In the genomic region with DNA sequence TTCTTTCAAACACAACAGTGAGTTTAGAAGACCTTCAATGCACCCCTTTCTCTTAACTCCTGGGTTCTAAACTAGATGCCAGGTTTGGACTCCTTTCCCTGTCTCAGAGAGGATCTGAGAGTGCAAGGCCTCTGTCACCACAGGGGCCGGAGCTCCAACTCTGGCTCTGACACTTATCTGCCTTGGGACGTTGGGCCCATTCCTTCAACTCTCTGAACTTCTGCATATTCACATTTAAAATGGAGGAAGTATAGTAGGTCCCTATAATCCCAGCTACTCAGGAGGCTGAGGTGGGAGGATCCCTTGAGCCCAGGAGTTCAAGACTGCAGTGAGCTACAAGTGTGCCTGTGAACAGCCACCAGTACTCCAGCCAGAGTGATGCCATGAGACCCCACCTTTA, we compare ENCODE assay signal across 13 cellular contexts. TPM values are rescaled to one million over a fixed set of nuclear protein-coding genes. Genes with fewer than 3 reads are reported as not detected.
DNase-seq lines count a peak whose midpoint lies in the region; ATAC-seq, FAIRE-seq and TF ChIP-seq lines count a peak whose summit lies in the region.
"Had no signal": no experiment of that assay in that cellular context is flagged by ENCODE, and none has a peak within 500 bp of the region (broad histone marks: within the 10 kb centered on the region; RNA-seq: fewer than 3 reads in every experiment).

No MANE protein-coding gene starts in this region.

- H2AFZ ChIP-seq in KMS-11 (ENCODE audit: low read depth) (no peak overlapping the region), astrocyte (ENCODE audit: low read depth, low read length) (no peak overlapping the region), MM.1S (ENCODE audit: low read length) (no peak overlapping the region)

- no peak for FAIRE-seq in astrocyte (lab: Jason Lieb, UNC)
- FAIRE-seq: urothelium cell line had no signal

- H4K20me1 ChIP-seq in KMS-11 (ENCODE audit: insufficient read depth) (no peaks in the 10 kb centered on the region), astrocyte (ENCODE audit: insufficient read depth, low read length) (peaks cover 9% of the 10 kb centered on the region), MM.1S (ENCODE audit: insufficient read depth, low read length) (no peaks in the 10 kb centered on the region)
- H4K20me1 ChIP-seq: BLaER1 had no signal

- H3K27ac ChIP-seq in KMS-11 (no peak overlapping the region; the same call in 1 of the 2 replicates), astrocyte (ENCODE audit: low read depth, low read length) (peak overlapping the region; percentile 70), mucosa of rectum (ENCODE audit: low read depth in 2 of 2, low read length in 2 of 2) (peak overlapping the region; percentile 12 to 74), stomach smooth muscle (ENCODE audit: low read length) (peak overlapping the region; percentile 67), MM.1S (ENCODE audit: low read length) (no peak overlapping the region)
- H3K27ac ChIP-seq: BLaER1 had no signal

- no peak overlapping the region for H3K4me3 ChIP-seq in KMS-11 (IDR thresholded peaks at IDR 0.05; ENCODE audit: insufficient read depth, low read depth, low read length)
- no peak overlapping the region for H3K4me3 ChIP-seq in astrocyte (ENCODE audit: insufficient read depth, low read depth, low read length)
- no peak overlapping the region for H3K4me3 ChIP-seq in mucosa of rectum (ENCODE audit: low read length in 2 of 2)
- no peak overlapping the region for H3K4me3 ChIP-seq in stomach smooth muscle (ENCODE audit: low read length in 2 of 2)
- no peak overlapping the region for H3K4me3 ChIP-seq in MM.1S (ENCODE audit: low read length)
- H3K4me3 ChIP-seq: BLaER1 had no signal

- H3K4me1 Mint-ChIP-seq in astrocyte (ENCODE audit: low read depth, unreplicated experiment): peaks cover 48% of the 10 kb centered on the region

- no peak for ATAC-seq in GM18909 (IDR thresholded peaks at IDR 0.05; ENCODE audit: poor library complexity, unreplicated experiment)

- H3F3A ChIP-seq in MM.1S (ENCODE audit: insufficient read depth, low read length): no peaks in the 10 kb centered on the region

- H3K36me3 ChIP-seq in KMS-11 (ENCODE audit: insufficient read depth) (no peaks in the 10 kb centered on the region), astrocyte (ENCODE audit: insufficient read depth, low read length) (no peaks in the 10 kb centered on the region), mucosa of rectum (ENCODE audit: control insufficient read depth in 2 of 2, insufficient read depth in 2 of 2, low read length in 2 of 2) (no peaks in the 10 kb centered on the region), stomach smooth muscle (ENCODE audit: control insufficient read depth in 2 of 2, insufficient read depth in 2 of 2, low read length in 2 of 2) (peaks cover 0 to 2% of the 10 kb centered on the region in 2 donors), MM.1S (replicated peaks; ENCODE audit: insufficient read depth, low read length) (no peaks in the 10 kb centered on the region)

- H3K4me1 ChIP-seq in KMS-11 (ENCODE audit: low read depth, poor library complexity, severe bottlenecking) (peaks cover 24% of the 10 kb centered on the region), astrocyte (ENCODE audit: insufficient read depth, low read length) (peaks cover 34% of the 10 kb centered on the region), mucosa of rectum (ENCODE audit: control insufficient read depth in 2 of 2, insufficient read depth in 2 of 2, low read length in 2 of 2) (peaks cover 2 to 28% of the 10 kb centered on the region in 2 donors), stomach smooth muscle (ENCODE audit: control insufficient read depth, insufficient read depth, low read length) (peaks cover 51% of the 10 kb centered on the region), MM.1S (ENCODE audit: low read length) (no peaks in the 10 kb centered on the region)
- H3K4me1 ChIP-seq: BLaER1 had no signal

- peak overlapping the region; percentile 75 for H3K27ac Mint-ChIP-seq in astrocyte (ENCODE audit: unreplicated experiment)

- no peaks in the 10 kb centered on the region for H3K27me3 Mint-ChIP-seq in astrocyte (ENCODE audit: low read depth, unreplicated experiment)

- TF ChIP-seq CTCF in KMS-11 (conservative IDR thresholded peaks at IDR 0.05; ENCODE audit: low read depth, low read length): no peak
- TF ChIP-seq CTCF in astrocyte (IDR thresholded peaks at IDR 0.05; ENCODE audit: insufficient read depth, low read depth, low read length): no peak
- TF ChIP-seq CTCF in MM.1S (IDR thresholded peaks at IDR 0.05; ENCODE audit: low read length): no peak

- no peaks in the 10 kb centered on the region for H3K9me3 Mint-ChIP-seq in astrocyte (ENCODE audit: unreplicated experiment)

- H3K79me2 ChIP-seq in KMS-11 (ENCODE audit: insufficient read depth, low read depth): no peaks in the 10 kb centered on the region
- H3K79me2 ChIP-seq in astrocyte (ENCODE audit: insufficient read depth, low read length): no peaks in the 10 kb centered on the region
- H3K79me2 ChIP-seq in MM.1S (ENCODE audit: low read length): no peaks in the 10 kb centered on the region

- peak overlapping the region; percentile 15; the same call in 1 of the 2 replicates for H3K4me2 ChIP-seq in KMS-11
- H3K4me2 ChIP-seq in astrocyte (ENCODE audit: low read length): no peak overlapping the region
- H3K4me2 ChIP-seq in MM.1S (ENCODE audit: low read depth, low read length): no peak overlapping the region
- H3K4me2 ChIP-seq: BLaER1 had no signal

- no peak overlapping the region for H3K9ac ChIP-seq in KMS-11
- H3K9ac ChIP-seq in astrocyte (ENCODE audit: low read length): peak overlapping the region; percentile 72
- H3K9ac ChIP-seq in mucosa of rectum (ENCODE audit: low read depth in 1 of 2, low read length in 2 of 2): no peak overlapping the region
- H3K9ac ChIP-seq in stomach smooth muscle (ENCODE audit: low read length in 2 of 2): no peak overlapping the region
- H3K9ac ChIP-seq in MM.1S (ENCODE audit: low read length): no peak overlapping the region
- H3K9ac ChIP-seq: BLaER1 had no signal

- H3K9me3 ChIP-seq in astrocyte (ENCODE audit: insufficient read depth, low read depth, low read length): no peaks in the 10 kb centered on the region
- H3K9me3 ChIP-seq in mucosa of rectum (ENCODE audit: control insufficient read depth in 2 of 2, low read length in 2 of 2): no peaks in the 10 kb centered on the region
- no peaks in the 10 kb centered on the region for H3K9me3 ChIP-seq in stomach smooth muscle (ENCODE audit: control insufficient read depth in 2 of 2, low read length in 2 of 2)
- H3K9me3 ChIP-seq in MM.1S (replicated peaks; ENCODE audit: insufficient read depth, low read length): no peaks in the 10 kb centered on the region
- H3K9me3 ChIP-seq: BLaER1 had no signal

- H3K4me3 Mint-ChIP-seq in astrocyte (ENCODE audit: unreplicated experiment): no peak overlapping the region

- H3K27me3 ChIP-seq in KMS-11 (ENCODE audit: insufficient read depth, low read depth) (no peaks in the 10 kb centered on the region), astrocyte (ENCODE audit: insufficient read depth, low read length) (no peaks in the 10 kb centered on the region), mucosa of rectum (ENCODE audit: control insufficient read depth in 2 of 2, insufficient read depth in 2 of 2, low read length in 2 of 2) (no peaks in the 10 kb centered on the region), stomach smooth muscle (ENCODE audit: control insufficient read depth in 1 of 2, insufficient read depth in 2 of 2, low read length in 2 of 2) (no peaks in the 10 kb centered on the region), MM.1S (replicated peaks; ENCODE audit: insufficient read depth, low read length) (no peaks in the 10 kb centered on the region)
- H3K27me3 ChIP-seq: BLaER1 had no signal

- DNase-seq in astrocyte (ENCODE audit: low read depth): no peak
- DNase-seq in NCI-H2081 treated with DMSO at 0.1 percent for 48 hours (lab: John Stamatoyannopoulos, UW): no peak
- no peak for DNase-seq in NK-92 (lab: John Stamatoyannopoulos, UW; ENCODE audit: unreplicated experiment)
- no peak for DNase-seq in MM.1S
- DNase-seq: activated effector memory CD4-positive, alpha-beta T cell treated with anti-CD3 and anti-CD28 coated beads, Interleukin-2, amount 50 U/mL, for 16 hours; DMS79; NCI-H1694 treated with DMSO at 0.1 percent for 48 hours had no signal

- H3K36me3 Mint-ChIP-seq in astrocyte (ENCODE audit: low read depth, unreplicated experiment): peaks cover 6% of the 10 kb centered on the region

- no peaks in the 10 kb centered on the region for H3K9me2 ChIP-seq in MM.1S (replicated peaks; ENCODE audit: insufficient read depth, low read length)

RNA-seq across cellular contexts. Expression of a gene that starts 44.1 kb away (rescaled TPM):
- 44.5 and 49.5 TPM in 2 replicates for total RNA-seq in astrocyte

Comparison
In these comparisons a context has a peak if more than half of its experiments do, and no peak if none do; other contexts are left out.
1. H3K27ac ChIP-seq: peak in astrocyte (single experiment), mucosa of rectum (2 of 2) and stomach smooth muscle (single experiment); none in KMS-11 (single experiment) and MM.1S (single experiment).